In the genomic region with DNA sequence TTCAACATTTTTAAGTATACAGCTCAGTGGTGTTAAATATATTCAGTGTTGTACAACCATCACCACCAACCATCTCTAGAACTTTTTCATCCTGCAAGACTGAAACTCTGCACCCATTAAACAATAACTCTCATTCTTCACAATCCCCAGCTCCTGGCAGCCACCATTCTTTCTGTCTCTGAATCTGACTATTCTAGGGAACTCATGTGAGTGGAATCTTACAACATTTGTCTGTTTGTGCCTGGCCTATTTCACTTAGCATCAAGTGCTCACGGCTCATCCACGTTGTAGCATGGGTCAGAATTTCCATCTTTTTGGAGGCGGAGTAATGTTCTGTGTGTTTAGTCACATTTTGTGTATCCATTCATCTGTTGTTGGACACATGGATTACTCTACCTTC, we compare ENCODE assay signal across 13 cellular contexts. TPM values are rescaled to one million over a fixed set of nuclear protein-coding genes. Genes with fewer than 3 reads are reported as not detected.
DNase-seq lines count a peak whose midpoint lies in the region; ATAC-seq and TF ChIP-seq lines count a peak whose summit lies in the region.
"Had no signal": no experiment of that assay in that cellular context is flagged by ENCODE, and none has a peak within 500 bp of the region (broad histone marks: within the 10 kb centered on the region; RNA-seq: fewer than 3 reads in every experiment).

No MANE protein-coding gene starts in this region.

- peaks cover 5% of the 10 kb centered on the region for H3K36me3 Mint-ChIP-seq in activated naive CD4-positive, alpha-beta T cell treated with anti-CD3 and anti-CD28 coated beads, Interleukin-2, amount 50 U/mL, for 24 hours
- peaks cover 20% of the 10 kb centered on the region for H3K36me3 Mint-ChIP-seq in activated naive CD4-positive, alpha-beta T cell treated with anti-CD3 and anti-CD28 coated beads for 36 hours (ENCODE audit: low read depth)

- WGBS in mesodermal cell (ENCODE audit: insufficient coverage in 2 of 2), 2 experiments: 90 to 95% methylated on average over 2 to 3 of the region's 3 CpGs
- WGBS in testis, 2 donors: 81 to 85% methylated on average over 3 of the region's 3 CpGs

- no peaks in the 10 kb centered on the region for H3K9me3 ChIP-seq in mesodermal cell (ENCODE audit: control insufficient read depth, low read length)
- no peaks in the 10 kb centered on the region for H3K9me3 ChIP-seq in testis
- H3K9me3 ChIP-seq: suprapubic skin had no signal

- peaks cover 38% of the 10 kb centered on the region for H3K4me1 Mint-ChIP-seq in activated naive CD4-positive, alpha-beta T cell treated with anti-CD3 and anti-CD28 coated beads, Interleukin-2, amount 50 U/mL, for 24 hours
- H3K4me1 Mint-ChIP-seq in activated naive CD4-positive, alpha-beta T cell treated with anti-CD3 and anti-CD28 coated beads for 36 hours (ENCODE audit: low read depth): peaks cover 54% of the 10 kb centered on the region

- H3K27me3 Mint-ChIP-seq in activated naive CD4-positive, alpha-beta T cell treated with anti-CD3 and anti-CD28 coated beads, Interleukin-2, amount 50 U/mL, for 24 hours: no peaks in the 10 kb centered on the region
- no peaks in the 10 kb centered on the region for H3K27me3 Mint-ChIP-seq in activated naive CD4-positive, alpha-beta T cell treated with anti-CD3 and anti-CD28 coated beads for 36 hours (ENCODE audit: low read depth)

- CTCF ChIA-PET in activated naive CD4-positive, alpha-beta T cell treated with anti-CD3 and anti-CD28 coated beads for 36 hours (lab: Charles Lee): interaction anchor here (0.7 to 2.6 kb wide), 5 partner anchors 10 to 240 kb away, joined by 3 to 11 read pairs (median 7); a partner anchor contains a TSS

- no peak overlapping the region for H3K4me3 ChIP-seq in mesodermal cell (ENCODE audit: extremely low read depth, insufficient read depth, low read length, poor library complexity, severe bottlenecking)
- no peak overlapping the region for H3K4me3 ChIP-seq in testis
- H3K4me3 ChIP-seq: suprapubic skin had no signal

- TF ChIP-seq CTCF in testis (IDR thresholded peaks at IDR 0.05): no peak

- H3K9me3 Mint-ChIP-seq in activated naive CD4-positive, alpha-beta T cell treated with anti-CD3 and anti-CD28 coated beads, Interleukin-2, amount 50 U/mL, for 24 hours: no peaks in the 10 kb centered on the region
- no peaks in the 10 kb centered on the region for H3K9me3 Mint-ChIP-seq in activated naive CD4-positive, alpha-beta T cell treated with anti-CD3 and anti-CD28 coated beads for 36 hours

- no peaks in the 10 kb centered on the region for H3K27me3 ChIP-seq in testis
- H3K27me3 ChIP-seq: suprapubic skin had no signal

- no peak for TF ChIP-seq POLR2A in testis (IDR thresholded peaks at IDR 0.05)

- H3K27ac ChIP-seq in angular gyrus (ENCODE audit: low read depth, low read length) (peak overlapping the region; percentile 72), mesodermal cell (ENCODE audit: low read depth, low read length, severe bottlenecking) (peak overlapping the region; percentile 88), testis (peak overlapping the region; percentile 71 to 93)

- no peak overlapping the region for H3K4me3 Mint-ChIP-seq in activated naive CD4-positive, alpha-beta T cell treated with anti-CD3 and anti-CD28 coated beads, Interleukin-2, amount 50 U/mL, for 24 hours
- no peak overlapping the region for H3K4me3 Mint-ChIP-seq in activated naive CD4-positive, alpha-beta T cell treated with anti-CD3 and anti-CD28 coated beads for 36 hours

- no peak for ATAC-seq in HG03135 (IDR thresholded peaks at IDR 0.05; ENCODE audit: unreplicated experiment)

- H3K4me1 ChIP-seq in mesodermal cell (ENCODE audit: control insufficient read depth, insufficient read depth, low read length, poor library complexity, severe bottlenecking) (peaks cover 37% of the 10 kb centered on the region), testis (peaks cover 28% of the 10 kb centered on the region)

- H3K36me3 ChIP-seq in mesodermal cell (ENCODE audit: control insufficient read depth, insufficient read depth, low read length) (peaks cover 8% of the 10 kb centered on the region), testis (ENCODE audit: low read depth, missing control alignments) (no peaks in the 10 kb centered on the region)

- peak overlapping the region; percentile 19 for H3K27ac Mint-ChIP-seq in activated naive CD4-positive, alpha-beta T cell treated with anti-CD3 and anti-CD28 coated beads, Interleukin-2, amount 50 U/mL, for 24 hours
- no peak overlapping the region for H3K27ac Mint-ChIP-seq in activated naive CD4-positive, alpha-beta T cell treated with anti-CD3 and anti-CD28 coated beads for 36 hours

- no peak for DNase-seq in activated naive CD4-positive, alpha-beta T cell treated with anti-CD3 and anti-CD28 coated beads for 36 hours
- DNase-seq in testis (no peak), NCI-H524 (lab: John Stamatoyannopoulos, UW) (no peak), activated T-cell treated with anti-CD3 and anti-CD28 coated beads for 4 hours (no peak)
- DNase-seq: activated naive CD4-positive, alpha-beta T cell treated with Interleukin-2 at 50 U/mL for 16 hours; GDM1; NCI-H187 treated with DMSO at 0.1 percent for 48 hours; NCI-H510A had no signal

- intact Hi-C loops in activated naive CD4-positive, alpha-beta T cell treated with anti-CD3 and anti-CD28 coated beads for 36 hours (cut with micrococcal nuclease): loop anchor here (2.0 to 5.0 kb wide), 2 partner anchors 41 to 185 kb away; a partner anchor contains a TSS
- intact Hi-C loops in testis (cut with DNase I; ENCODE audit: low total_unique reads): loop anchor here (5.0 kb wide), 1 partner anchor 40 kb away; a partner anchor contains a TSS

RNA-seq across cellular contexts. Expression of a gene that starts 40.8 kb away (rescaled TPM):
- 10 to 100 TPM; 87.7 to 88.5 TPM for total RNA-seq in activated naive CD4-positive, alpha-beta T cell treated with anti-CD3 and anti-CD28 coated beads for 36 hours
- 45.8 TPM for polyA plus RNA-seq in mesodermal cell (2013, experiment 1 of 2)
- 40.6 TPM for polyA plus RNA-seq in mesodermal cell (2013, experiment 2 of 2)
- total RNA-seq in testis: 10 to 100 TPM; 53.9 to 65.3 TPM
- 31.7 TPM for polyA plus RNA-seq in testis (ENCODE audit: insufficient read depth, low read depth, low replicate concordance)
